ENCODE assay signal across 19 cellular contexts in the genomic region with DNA sequence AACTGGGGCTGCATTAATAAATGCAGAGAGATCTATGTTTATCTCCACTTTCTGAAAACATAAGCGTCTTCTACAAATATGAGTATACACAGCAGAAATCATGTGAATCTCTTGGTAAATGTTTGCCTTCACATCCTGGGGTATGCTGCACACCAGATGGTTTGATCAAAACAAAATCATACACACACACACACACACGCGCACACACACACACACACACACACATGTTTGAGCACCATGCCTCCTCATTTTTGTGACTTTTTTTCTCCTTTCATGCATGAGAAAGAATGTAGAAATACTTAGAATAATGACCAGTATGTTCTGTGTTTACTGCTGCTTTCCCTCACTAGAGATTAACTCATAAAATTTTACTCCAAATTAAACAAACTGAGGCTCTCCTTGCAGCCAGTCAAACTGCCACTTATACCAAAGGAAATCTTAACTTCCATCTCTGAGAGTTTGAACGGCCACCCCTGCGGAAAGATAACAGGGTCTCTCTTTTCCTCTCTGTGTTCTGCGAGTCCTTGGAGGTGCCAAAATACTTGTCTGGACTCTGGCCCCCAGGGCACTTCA.
DNase-seq lines count a peak whose midpoint lies in the region; ATAC-seq, FAIRE-seq and TF ChIP-seq lines count a peak whose summit lies in the region.
"Had no signal": no experiment of that assay in that cellular context is flagged by ENCODE, and none has a peak within 500 bp of the region (broad histone marks: within the 10 kb centered on the region; RNA-seq: fewer than 3 reads in every experiment).

No MANE protein-coding gene starts in this region.

- H2BK120ac ChIP-seq in mesenchymal stem cell (ENCODE audit: low read depth, low read length) (peak overlapping the region; percentile 45), H9 (ENCODE audit: low read depth, low read length, poor library complexity, severe bottlenecking) (no peak overlapping the region)

- no peak overlapping the region for H3K27ac ChIP-seq in mesenchymal stem cell (ENCODE audit: low read length, poor library complexity, severe bottlenecking)
- H3K27ac ChIP-seq in H9 (ENCODE audit: insufficient read length, low read depth, low read length) = no peak overlapping the region
- H3K27ac ChIP-seq: left lung had no signal

- no peak overlapping the region for H2BK15ac ChIP-seq in mesenchymal stem cell (ENCODE audit: low read depth, poor library complexity, severe bottlenecking)
- H2BK15ac ChIP-seq in H9 (ENCODE audit: low read depth, low read length) = no peak overlapping the region

- DNase-seq in HTR-8/SVneo (ENCODE audit: insufficient read length, low spot score) (no peak), T-helper 17 cell (no peak), mesenchymal stem cell (peak; percentile 35), sciatic nerve (ENCODE audit: low spot score) (no peak), HuH-7.5 (ENCODE audit: low spot score) (no peak), H9 (no peak), CD14-positive monocyte (ENCODE audit: low spot score) (no peak)
- DNase-seq: activated CD4-positive, alpha-beta T cell treated with anti-CD3 and anti-CD28 coated beads, Interleukin-2, amount 50 U/mL, for 1 hour; brain microvascular endothelial cell; effector memory CD8-positive, alpha-beta T cell; Kasumi-1; left lung; naive B cell; NCI-H187; NCI-H524 had no signal

- H3K4me1 Mint-ChIP-seq in T-helper 17 cell = no peaks in the 10 kb centered on the region
- peaks cover 32 to 35% of the 10 kb centered on the region in 2 experiments for H3K4me1 Mint-ChIP-seq in H9
- H3K4me1 Mint-ChIP-seq in CD14-positive monocyte = no peaks in the 10 kb centered on the region
- H3K4me1 Mint-ChIP-seq: activated naive CD4-positive, alpha-beta T cell treated with anti-CD3 and anti-CD28 coated beads, Interleukin-2, amount 50 U/mL, for 24 hours; B cell; naive B cell had no signal

- H3K9me3 ChIP-seq in T-helper 17 cell (ENCODE audit: control insufficient read depth, low read length, poor library complexity, severe bottlenecking) (no peaks in the 10 kb centered on the region), mesenchymal stem cell (ENCODE audit: control insufficient read depth, low read length) (no peaks in the 10 kb centered on the region), H9 (ENCODE audit: control insufficient read depth, low read depth, low read length) (no peaks in the 10 kb centered on the region)
- H3K9me3 ChIP-seq: left lung had no signal

- 24% methylated on average over 3 of the region's 6 CpGs for WGBS in mesenchymal stem cell
- WGBS in H9 (ENCODE audit: extremely low coverage, insufficient read length, low lambda C conversion rate) = no CpG with 5 or more reads among the region's 6 CpGs

- H3K4me2 ChIP-seq in mesenchymal stem cell (ENCODE audit: low read length, poor library complexity, severe bottlenecking) = no peak overlapping the region
- no peak overlapping the region for H3K4me2 ChIP-seq in H9 (ENCODE audit: insufficient read depth, insufficient read length, low read length)

- no peaks in the 10 kb centered on the region for H4K20me1 ChIP-seq in H9 (ENCODE audit: control insufficient read depth, insufficient read depth, insufficient read length)

- no peak overlapping the region for H2BK20ac ChIP-seq in H9 (ENCODE audit: low read depth, low read length, poor library complexity, severe bottlenecking)

- H3K23ac ChIP-seq in mesenchymal stem cell (ENCODE audit: low read length in 2 of 2) (no peak overlapping the region), H9 (ENCODE audit: insufficient read length, low read depth, low read length) (no peak overlapping the region)

- intact Hi-C loops in sciatic nerve (cut with DNase I) (no loop called here), CD14-positive monocyte (cut with micrococcal nuclease) (no loop called here)

- H3K9me3 Mint-ChIP-seq in H9 (peaks cover 0 to 3% of the 10 kb centered on the region in 2 experiments; a peak in 2 of 5 replicates), CD14-positive monocyte (peaks cover 0 to 4% (median 1%) of the 10 kb centered on the region in 7 donors)
- H3K9me3 Mint-ChIP-seq: activated naive CD4-positive, alpha-beta T cell treated with anti-CD3 and anti-CD28 coated beads, Interleukin-2, amount 50 U/mL, for 24 hours; effector memory CD8-positive, alpha-beta T cell had no signal

- no peaks in the 10 kb centered on the region for H3K79me2 ChIP-seq in H9 (ENCODE audit: insufficient read depth, low read length)

- H3K27me3 Mint-ChIP-seq in T-helper 17 cell (peaks cover 44% of the 10 kb centered on the region), H9 (ENCODE audit: low read depth) (peaks cover 1% of the 10 kb centered on the region; the same call in 1 of the 2 replicates), CD14-positive monocyte (ENCODE audit: low read depth in 3 of 3) (peaks cover 2 to 13% (median 7%) of the 10 kb centered on the region in 3 donors)

- H2BK5ac ChIP-seq in mesenchymal stem cell (ENCODE audit: low read depth, low read length, poor library complexity, severe bottlenecking) (no peak overlapping the region), H9 (ENCODE audit: insufficient read length, low read length) (no peak overlapping the region)

- H4K8ac ChIP-seq in mesenchymal stem cell (ENCODE audit: low read length) (no peak overlapping the region), H9 (replicated peaks; ENCODE audit: insufficient read length, low read depth, low read length) (no peak overlapping the region)

- no peaks in the 10 kb centered on the region for H3K23me2 ChIP-seq in H9 (ENCODE audit: insufficient read length, low read depth, low read length, poor library complexity, severe bottlenecking)

- H3K36me3 Mint-ChIP-seq in T-helper 17 cell (ENCODE audit: low read depth) (no peaks in the 10 kb centered on the region), H9 (ENCODE audit: insufficient read depth in 1 of 3, low read depth in 3 of 3) (no peaks in the 10 kb centered on the region; a peak in 1 of 7 replicates), CD14-positive monocyte (no peaks in the 10 kb centered on the region)
- H3K36me3 Mint-ChIP-seq: activated naive CD4-positive, alpha-beta T cell treated with anti-CD3 and anti-CD28 coated beads, Interleukin-2, amount 50 U/mL, for 24 hours; naive B cell had no signal

- H2AK5ac ChIP-seq in mesenchymal stem cell (ENCODE audit: low read length, severe bottlenecking) = no peak overlapping the region
- no peak overlapping the region for H2AK5ac ChIP-seq in H9 (ENCODE audit: insufficient read length, low read length)

- H4K5ac ChIP-seq in H9 (ENCODE audit: insufficient read length, low read depth, low read length) = no peak overlapping the region

- H3K79me1 ChIP-seq in mesenchymal stem cell (replicated peaks; ENCODE audit: low read length, poor library complexity, severe bottlenecking) (no peaks in the 10 kb centered on the region), H9 (ENCODE audit: insufficient read depth, low read depth, low read length, poor library complexity, severe bottlenecking) (no peaks in the 10 kb centered on the region)

- TF ChIP-seq CTCF in H9 (conservative IDR thresholded peaks at IDR 0.05) = no peak
- no peak for TF ChIP-seq CTCF in CD14-positive monocyte (IDR thresholded peaks at IDR 0.05)

- H3K4ac ChIP-seq in mesenchymal stem cell (ENCODE audit: low read depth in 1 of 2, low read length in 2 of 2) (peak overlapping the region in 1 of 2 experiments; percentile 26), H9 (ENCODE audit: low read depth, low read length) (no peak overlapping the region)

- H3T11ph ChIP-seq in H9 (ENCODE audit: low read length) = no peak overlapping the region

- no peak for ATAC-seq in T-helper 17 cell
- peak; percentile 31 for ATAC-seq in sciatic nerve
- ATAC-seq: effector memory CD8-positive, alpha-beta T cell; left lung had no signal

- no peak overlapping the region for H3K56ac ChIP-seq in H9 (ENCODE audit: insufficient read length, low read depth, low read length)

- H3K14ac ChIP-seq in mesenchymal stem cell (ENCODE audit: low read length in 2 of 2) (no peak overlapping the region), H9 (ENCODE audit: insufficient read depth, low read length) (no peak overlapping the region)

- H3K27ac Mint-ChIP-seq in T-helper 17 cell (peak overlapping the region; percentile 77), H9 (peak overlapping the region in 1 of 3 experiments; percentile 25; a peak in 2 of 7 replicates), CD14-positive monocyte (no peak overlapping the region)
- H3K27ac Mint-ChIP-seq: activated naive CD4-positive, alpha-beta T cell treated with anti-CD3 and anti-CD28 coated beads, Interleukin-2, amount 50 U/mL, for 24 hours; B cell; effector memory CD8-positive, alpha-beta T cell; naive B cell had no signal

- no peak overlapping the region for H4K91ac ChIP-seq in mesenchymal stem cell (ENCODE audit: low read length)
- no peak overlapping the region for H4K91ac ChIP-seq in H9 (ENCODE audit: insufficient read length, low read depth, low read length)

- H3K27me3 ChIP-seq in mesenchymal stem cell (ENCODE audit: control insufficient read depth in 1 of 2, insufficient read depth in 1 of 2, low read length in 2 of 2) = no peaks in the 10 kb centered on the region
- H3K27me3 ChIP-seq in H9 (ENCODE audit: insufficient read depth, low read length) = no peaks in the 10 kb centered on the region
- H3K27me3 ChIP-seq: brain microvascular endothelial cell had no signal

- H3K4me3 Mint-ChIP-seq in T-helper 17 cell = no peak overlapping the region
- H3K4me3 Mint-ChIP-seq in H9 = no peak overlapping the region
- no peak overlapping the region for H3K4me3 Mint-ChIP-seq in CD14-positive monocyte
- H3K4me3 Mint-ChIP-seq: activated naive CD4-positive, alpha-beta T cell treated with anti-CD3 and anti-CD28 coated beads, Interleukin-2, amount 50 U/mL, for 24 hours; B cell; effector memory CD8-positive, alpha-beta T cell; naive B cell had no signal

- peak; percentile 9 for FAIRE-seq in HTR-8/SVneo (lab: Jason Lieb, UNC)
- FAIRE-seq: D721Med, H1 had no signal

- H2BK12ac ChIP-seq in mesenchymal stem cell (ENCODE audit: low read length in 2 of 2) = no peak overlapping the region
- H2BK12ac ChIP-seq in H9 (ENCODE audit: insufficient read length, low read depth, low read length) = no peak overlapping the region

- H3K36me3 ChIP-seq in mesenchymal stem cell (ENCODE audit: control insufficient read depth in 1 of 2, insufficient read depth in 2 of 2, low read depth in 1 of 2, low read length in 2 of 2) = no peaks in the 10 kb centered on the region
- H3K36me3 ChIP-seq: brain microvascular endothelial cell, left lung had no signal

- H3K4me1 ChIP-seq in mesenchymal stem cell (ENCODE audit: control insufficient read depth, insufficient read depth, low read depth, low read length) (peaks cover 1% of the 10 kb centered on the region), H9 (ENCODE audit: insufficient read depth, low read length) (peaks cover 6% of the 10 kb centered on the region; the same call in 1 of the 2 replicates)
- H3K4me1 ChIP-seq: left lung had no signal

- H3K9ac ChIP-seq in mesenchymal stem cell (ENCODE audit: low read length) (no peak overlapping the region), H9 (ENCODE audit: extremely low read depth, insufficient read length, low read length) (no peak overlapping the region)

- no peak overlapping the region for H3K4me3 ChIP-seq in mesenchymal stem cell (ENCODE audit: insufficient read depth in 1 of 2, low read depth in 1 of 2, low read length in 2 of 2)
- H3K4me3 ChIP-seq: left lung had no signal

- H3K18ac ChIP-seq in mesenchymal stem cell (ENCODE audit: low read depth in 1 of 2, low read length in 2 of 2) = peak overlapping the region; percentile 21 to 55
- H3K18ac ChIP-seq in H9 (ENCODE audit: insufficient read length, low read depth, low read length) = no peak overlapping the region

- no peak overlapping the region for H2AFZ ChIP-seq in mesenchymal stem cell (ENCODE audit: low read depth, low read length)
- H2AFZ ChIP-seq in H9 (ENCODE audit: low read length) = no peak overlapping the region
